ENCODE assay signal across 9 cellular contexts in the genomic region with DNA sequence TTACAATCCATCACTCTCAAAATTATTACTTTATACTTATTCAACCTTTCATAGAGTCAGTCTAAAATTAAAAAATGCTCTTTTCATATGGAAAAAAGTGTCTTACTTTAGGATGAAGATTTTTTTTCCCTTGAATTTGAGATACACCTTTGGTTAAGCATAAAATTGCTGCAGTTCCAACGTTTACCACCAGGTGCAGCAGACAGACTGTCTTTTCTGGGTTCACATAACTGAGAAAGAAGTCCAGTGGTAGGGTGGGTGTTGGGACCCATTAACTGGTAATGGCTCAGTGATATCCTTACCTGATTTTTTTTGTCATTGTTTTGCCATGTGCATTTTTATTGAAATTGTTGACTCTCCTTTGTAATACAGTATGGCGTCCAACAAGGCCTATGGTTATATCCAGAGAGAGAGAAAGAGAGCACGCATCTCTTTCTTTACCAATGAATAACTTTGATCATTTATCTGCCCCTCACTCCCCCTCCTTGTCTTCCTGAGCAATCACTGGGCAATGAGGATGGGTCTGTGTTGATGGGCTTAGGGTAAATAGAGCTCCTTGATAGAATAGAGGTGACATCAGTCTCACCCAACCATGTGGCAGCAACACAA.
DNase-seq lines count a peak whose midpoint lies in the region; ATAC-seq and TF ChIP-seq lines count a peak whose summit lies in the region.
"Had no signal": no experiment of that assay in that cellular context is flagged by ENCODE, and none has a peak within 500 bp of the region (broad histone marks: within the 10 kb centered on the region; RNA-seq: fewer than 3 reads in every experiment).

No MANE protein-coding gene starts in this region.

- TF ChIP-seq CTCF in AG10803 (conservative IDR thresholded peaks at IDR 0.05; ENCODE audit: low read length) = peak; percentile 58
- TF ChIP-seq CTCF in RWPE2 (IDR thresholded peaks at IDR 0.05; ENCODE audit: poor library complexity, severe bottlenecking) = peak; percentile 62

- peak; percentile 64 for ATAC-seq in GM18861 (IDR thresholded peaks at IDR 0.05; ENCODE audit: unreplicated experiment)
- ATAC-seq in RWPE2 (ENCODE audit: low read depth) = no peak
- no peak for ATAC-seq in GM21381 (IDR thresholded peaks at IDR 0.05; ENCODE audit: unreplicated experiment)

- H3K18ac ChIP-seq in mesenchymal stem cell (ENCODE audit: low read depth in 1 of 2, low read length in 2 of 2) = no peak overlapping the region

- no peaks in the 10 kb centered on the region for H3K36me3 ChIP-seq in RWPE2 (ENCODE audit: low read depth)
- H3K36me3 ChIP-seq in mesenchymal stem cell (ENCODE audit: control insufficient read depth in 1 of 2, insufficient read depth in 2 of 2, low read depth in 1 of 2, low read length in 2 of 2) = peaks cover 0 to 5% of the 10 kb centered on the region in 2 experiments

- H3K4me2 ChIP-seq in mesenchymal stem cell (ENCODE audit: low read length, poor library complexity, severe bottlenecking) = no peak overlapping the region

- no peak overlapping the region for H2BK120ac ChIP-seq in mesenchymal stem cell (ENCODE audit: low read depth, low read length)

- H3K27ac ChIP-seq in RWPE2 (ENCODE audit: poor library complexity, severe bottlenecking) (no peak overlapping the region), mesenchymal stem cell (ENCODE audit: low read length, poor library complexity, severe bottlenecking) (no peak overlapping the region)

- DNase-seq in AG10803 (ENCODE audit: low read depth) (no peak), RWPE2 (ENCODE audit: low spot score) (no peak), glomerular visceral epithelial cell (ENCODE audit: extremely low spot score) (peak; percentile 11), NCI-H187 treated with DMSO at 0.1 percent for 48 hours (lab: John Stamatoyannopoulos, UW) (no peak), mesenchymal stem cell (no peak)
- DNase-seq in activated effector memory CD4-positive, alpha-beta T cell treated with Interleukin-2 at 50 U/mL for 16 hours = no peak
- DNase-seq: nucleus accumbens had no signal

- no peak overlapping the region for H2BK15ac ChIP-seq in mesenchymal stem cell (ENCODE audit: low read depth, poor library complexity, severe bottlenecking)

- H2AK5ac ChIP-seq in mesenchymal stem cell (ENCODE audit: low read length, severe bottlenecking) = no peak overlapping the region

- H2BK12ac ChIP-seq in mesenchymal stem cell (ENCODE audit: low read length in 2 of 2) = no peak overlapping the region

- H3K9me3 ChIP-seq in RWPE2 (ENCODE audit: severe bottlenecking) (no peaks in the 10 kb centered on the region), mesenchymal stem cell (ENCODE audit: control insufficient read depth, low read length) (no peaks in the 10 kb centered on the region)

- peaks cover 34% of the 10 kb centered on the region for H3K79me1 ChIP-seq in mesenchymal stem cell (replicated peaks; ENCODE audit: low read length, poor library complexity, severe bottlenecking)

- H4K8ac ChIP-seq in mesenchymal stem cell (ENCODE audit: low read length) = no peak overlapping the region

- H2BK5ac ChIP-seq in mesenchymal stem cell (ENCODE audit: low read depth, low read length, poor library complexity, severe bottlenecking) = no peak overlapping the region

- H3K27me3 ChIP-seq in RWPE2 (ENCODE audit: insufficient read depth, poor library complexity, severe bottlenecking) (no peaks in the 10 kb centered on the region), mesenchymal stem cell (ENCODE audit: control insufficient read depth in 1 of 2, insufficient read depth in 1 of 2, low read length in 2 of 2) (no peaks in the 10 kb centered on the region)

- no peak overlapping the region for H2AFZ ChIP-seq in mesenchymal stem cell (ENCODE audit: low read depth, low read length)

- H3K4me3 ChIP-seq in AG10803 (ENCODE audit: low read length) (no peak overlapping the region), RWPE2 (ENCODE audit: severe bottlenecking) (no peak overlapping the region), mesenchymal stem cell (ENCODE audit: insufficient read depth in 1 of 2, low read depth in 1 of 2, low read length in 2 of 2) (no peak overlapping the region)

- no peak overlapping the region for H3K9ac ChIP-seq in mesenchymal stem cell (ENCODE audit: low read length)

- no peak overlapping the region for H4K91ac ChIP-seq in mesenchymal stem cell (ENCODE audit: low read length)

- H3K14ac ChIP-seq in mesenchymal stem cell (ENCODE audit: low read length in 2 of 2) = no peak overlapping the region

- H3K4me1 ChIP-seq in RWPE2 (ENCODE audit: insufficient read depth, poor library complexity, severe bottlenecking) (no peaks in the 10 kb centered on the region), mesenchymal stem cell (ENCODE audit: control insufficient read depth, insufficient read depth, low read depth, low read length) (no peaks in the 10 kb centered on the region)

- WGBS in mesenchymal stem cell = 5% methylated on average over 1 of the region's 3 CpGs

- no peak overlapping the region for H3K4ac ChIP-seq in mesenchymal stem cell (ENCODE audit: low read depth in 1 of 2, low read length in 2 of 2)

- H3K23ac ChIP-seq in mesenchymal stem cell (ENCODE audit: low read length in 2 of 2) = no peak overlapping the region
